16 cellular contexts compared by ENCODE assay signal in genomic region chr10:118592675-118593330, GRCh38. TPM values are rescaled to one million over a fixed set of nuclear protein-coding genes. Genes with fewer than 3 reads are reported as not detected.
DNase-seq lines count a peak whose midpoint lies in the region; ATAC-seq and TF ChIP-seq lines count a peak whose summit lies in the region.
"Had no signal": no experiment of that assay in that cellular context is flagged by ENCODE, and none has a peak within 500 bp of the region (broad histone marks: within the 10 kb centered on the region; RNA-seq: fewer than 3 reads in every experiment).

No MANE protein-coding gene starts in this region.

- no peak for TF ChIP-seq CTCF in body of pancreas (IDR thresholded peaks at IDR 0.05)

- intact Hi-C loops in body of pancreas (cut with DNase I): no loop called here

- H3K27me3 ChIP-seq in body of pancreas: peaks cover 0 to 18% of the 10 kb centered on the region in 2 donors

- no peak for TF ChIP-seq POLR2A in body of pancreas (IDR thresholded peaks at IDR 0.05)

- H3K36me3 ChIP-seq in body of pancreas (replicated peaks in 1 of 2; ENCODE audit: insufficient read depth in 1 of 2, low read depth in 2 of 2): no peaks in the 10 kb centered on the region

- 21 to 34% methylated on average over 2 of the region's 2 CpGs for WGBS in body of pancreas, 2 donors

- H3K4me1 ChIP-seq in body of pancreas: peaks cover 67% of the 10 kb centered on the region

- DNase-seq in DMS153 treated with DMSO at 0.1 percent for 48 hours (lab: John Stamatoyannopoulos, UW; ENCODE audit: unreplicated experiment) (peak; percentile 94), NCI-H146 (lab: John Stamatoyannopoulos, UW) (peak; percentile 95), NCI-H2227 (lab: John Stamatoyannopoulos, UW; ENCODE audit: unreplicated experiment) (peak; percentile 60), body of pancreas (peak; percentile 49 to 79 (median 62))
- DNase-seq in stimulated activated CD4-positive, alpha-beta T cell treated with anti-CD3 and anti-CD28 coated beads, Interleukin-4, amount 100 ng/mL, for 1 hour: no peak
- DNase-seq: activated CD4-positive, alpha-beta memory T cell treated with anti-CD3 and anti-CD28 coated beads for 36 hours; activated T-cell treated with anti-CD3 and anti-CD28 coated beads, Interleukin-2, amount 50 U/mL, for 24 hours; CD4-positive, alpha-beta memory T cell; left cardiac atrium; MM.1S; T-cell had no signal

- no peak overlapping the region for H3K4me3 ChIP-seq in body of pancreas
- H3K4me3 ChIP-seq: coronary artery had no signal

- no peaks in the 10 kb centered on the region for H3K9me3 ChIP-seq in body of pancreas

- ATAC-seq in body of pancreas (peak; percentile 83), HG02840 (IDR thresholded peaks at IDR 0.05; ENCODE audit: low FRiP score, unreplicated experiment) (no peak), GM19035 (IDR thresholded peaks at IDR 0.05; ENCODE audit: unreplicated experiment) (no peak), GM21367 (IDR thresholded peaks at IDR 0.05; ENCODE audit: unreplicated experiment) (no peak)
- ATAC-seq: left cardiac atrium, T-cell had no signal

- H3K27ac ChIP-seq in body of pancreas: peak overlapping the region; percentile 36 to 67 (median 59)
- H3K27ac ChIP-seq: coronary artery had no signal

RNA-seq across cellular contexts. Expression of gene PRLHR, which starts 2.6 kb away (rescaled TPM):
- not detected for total RNA-seq in body of pancreas
- total RNA-seq: activated CD4-positive, alpha-beta memory T cell treated with anti-CD3 and anti-CD28 coated beads for 36 hours; CD4-positive, alpha-beta memory T cell; left cardiac atrium; T-cell; ureter had no signal
